In the genomic region with DNA sequence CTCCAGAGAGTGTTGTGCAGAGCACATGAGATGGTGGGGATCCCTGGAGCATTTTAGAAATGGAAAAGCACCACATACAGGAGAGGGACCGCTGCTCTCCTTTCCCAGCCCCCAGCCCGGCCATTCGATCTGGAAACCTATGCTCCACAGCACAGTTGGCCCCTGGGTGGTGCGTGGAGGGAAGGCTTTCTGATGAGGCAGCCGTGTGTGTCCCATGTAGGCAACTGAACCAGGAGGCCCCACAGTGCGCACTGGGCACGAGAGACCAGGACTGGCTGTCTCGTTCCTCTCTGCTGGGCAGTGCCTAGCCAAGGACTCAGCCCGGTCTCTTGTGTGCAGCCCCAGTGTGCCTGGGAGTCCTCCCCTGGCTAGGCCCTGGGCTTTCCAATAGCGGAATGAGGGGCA, we compare ENCODE assay signal across 1 cellular context.
TF ChIP-seq lines count a peak whose summit lies in the region.

No MANE protein-coding gene starts in this region.

TF ChIP-seq in IMR-90, 13 proteins besides CTCF, POLR2A, EP300 and RAD21:
- TF ChIP-seq NFE2L2 (IDR thresholded peaks at IDR 0.05; ENCODE audit: low read depth, low read length), result no peak
- TF ChIP-seq RCOR1 (IDR thresholded peaks at IDR 0.05; ENCODE audit: insufficient replicate concordance, low read length), result no peak
- TF ChIP-seq MAFK (IDR thresholded peaks at IDR 0.05; ENCODE audit: low read depth, low read length), result no peak
- no peak for TF ChIP-seq FOS (IDR thresholded peaks at IDR 0.05; ENCODE audit: low read depth, low read length)
- no peak for TF ChIP-seq RFX5 (IDR thresholded peaks at IDR 0.05; ENCODE audit: low read depth, low read length)
- TF ChIP-seq MAZ (IDR thresholded peaks at IDR 0.05; ENCODE audit: borderline replicate concordance, low read depth, low read length), result no peak
- no peak for TF ChIP-seq CEBPB (IDR thresholded peaks at IDR 0.05; ENCODE audit: low read depth, low read length)
- TF ChIP-seq, protein P1, sequence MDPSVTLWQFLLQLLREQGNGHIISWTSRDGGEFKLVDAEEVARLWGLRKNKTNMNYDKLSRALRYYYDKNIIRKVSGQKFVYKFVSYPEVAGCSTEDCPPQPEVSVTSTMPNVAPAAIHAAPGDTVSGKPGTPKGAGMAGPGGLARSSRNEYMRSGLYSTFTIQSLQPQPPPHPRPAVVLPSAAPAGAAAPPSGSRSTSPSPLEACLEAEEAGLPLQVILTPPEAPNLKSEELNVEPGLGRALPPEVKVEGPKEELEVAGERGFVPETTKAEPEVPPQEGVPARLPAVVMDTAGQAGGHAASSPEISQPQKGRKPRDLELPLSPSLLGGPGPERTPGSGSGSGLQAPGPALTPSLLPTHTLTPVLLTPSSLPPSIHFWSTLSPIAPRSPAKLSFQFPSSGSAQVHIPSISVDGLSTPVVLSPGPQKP (IDR thresholded peaks at IDR 0.05; ENCODE audit: borderline replicate concordance, low read depth, low read length), result no peak
- TF ChIP-seq CHD1 (IDR thresholded peaks at IDR 0.05; ENCODE audit: low read depth, low read length), result no peak
- no peak for TF ChIP-seq SMC3 (IDR thresholded peaks at IDR 0.05; ENCODE audit: low read depth, low read length)
